Comparison of ENCODE assay signal across 8 cellular contexts in the genomic region with DNA sequence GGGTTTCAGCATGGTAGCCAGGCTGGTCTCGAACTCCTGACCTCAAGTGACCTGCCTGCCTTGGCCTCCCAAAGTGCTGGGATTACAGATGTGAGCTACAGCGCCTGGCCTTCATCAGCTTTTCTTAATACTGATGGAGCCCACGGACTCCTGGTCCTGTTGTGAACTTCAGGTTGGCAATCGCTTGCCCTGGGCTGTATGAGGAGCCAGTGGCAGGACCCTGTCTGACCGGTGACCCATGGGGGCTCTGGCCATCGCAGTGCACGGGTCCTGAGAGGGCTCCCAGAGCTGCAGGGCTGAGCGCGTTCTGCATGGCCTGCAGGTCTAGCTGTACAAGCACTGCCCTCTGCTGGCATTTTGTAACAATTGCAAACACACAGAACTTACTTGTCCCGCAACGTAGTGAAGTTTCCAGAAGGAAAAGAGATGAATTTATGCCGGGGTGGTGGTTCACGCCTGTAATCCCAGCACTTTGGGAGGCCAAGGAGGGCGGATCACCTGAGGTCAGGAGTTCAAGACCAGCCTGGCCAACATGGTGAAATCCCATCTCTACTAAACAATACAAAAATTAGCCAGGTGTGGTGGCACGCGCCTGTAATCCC. TPM values are rescaled to one million over a fixed set of nuclear protein-coding genes. Genes with fewer than 3 reads are reported as not detected.
A peak's percentile ranks its signal among the peaks of the same experiment; 100 is the strongest.
DNase-seq lines count a peak whose midpoint lies in the region; ATAC-seq and TF ChIP-seq lines count a peak whose summit lies in the region.
"Not testable (repeated sequence)": the region's sequence is repeated elsewhere in the genome, so short reads cannot be mapped to it uniquely, and the experiment has no call there.

No MANE protein-coding gene starts in this region.

- not testable (repeated sequence) for H3K4me3 Mint-ChIP-seq in activated naive CD8-positive, alpha-beta T cell treated with anti-CD3 and anti-CD28 coated beads for 36 hours

- not testable (repeated sequence) for H3K4me1 ChIP-seq in neuronal stem cell (ENCODE audit: control insufficient read depth in 2 of 2, insufficient read depth in 1 of 2, low read depth in 1 of 2, low read length in 2 of 2); vagina

- not testable (repeated sequence) for H2BK15ac ChIP-seq in neuronal stem cell (ENCODE audit: low read length)

- H2BK120ac ChIP-seq in neuronal stem cell (ENCODE audit: low read depth, low read length), result not testable (repeated sequence)

- not testable (repeated sequence) for H4K91ac ChIP-seq in neuronal stem cell (ENCODE audit: low read depth, low read length, poor library complexity)

- not testable (repeated sequence) for H4K8ac ChIP-seq in neuronal stem cell (ENCODE audit: low read depth, low read length)

- peak overlapping the region; percentile 23 for H2AFZ ChIP-seq in neuronal stem cell (ENCODE audit: low read length)

- no CpG with 5 or more reads among the region's 16 CpGs for WGBS in neuronal stem cell (ENCODE audit: extremely low coverage in 2 of 2, insufficient read length in 2 of 2, insufficient replicate concordance in 1 of 2), 2 donors

- H3K9me3 ChIP-seq in neuronal stem cell (replicated peaks in 1 of 2; ENCODE audit: control insufficient read depth in 2 of 2, insufficient read depth in 1 of 2, low read depth in 1 of 2, low read length in 2 of 2); vagina: not testable (repeated sequence)

- H3K4me2 ChIP-seq in neuronal stem cell (ENCODE audit: insufficient read depth, low read length, poor library complexity, severe bottlenecking), result not testable (repeated sequence)

- not testable (repeated sequence) for H3K18ac ChIP-seq in neuronal stem cell (ENCODE audit: low read length)

- H3K79me1 ChIP-seq in neuronal stem cell (ENCODE audit: low read depth, low read length), result not testable (repeated sequence)

- TF ChIP-seq CTCF in GM12873 (IDR thresholded peaks at IDR 0.05; ENCODE audit: insufficient read depth, low read depth, low read length, missing control alignments) (peak; percentile 81), vagina (IDR thresholded peaks at IDR 0.05) (peak; percentile 59 to 65 (median 63))

- peak; percentile 77 for ATAC-seq in HG02623 (IDR thresholded peaks at IDR 0.05; ENCODE audit: unreplicated experiment)
- peak; percentile 85 for ATAC-seq in SK-N-SH treated with all-trans-retinoic acid at 6 μM for 48 hours

- not testable (repeated sequence) for H2BK5ac ChIP-seq in neuronal stem cell (ENCODE audit: low read length)

- DNase-seq in NCI-H1105 (lab: John Stamatoyannopoulos, UW) (peak; percentile 70), globus pallidus (ENCODE audit: low spot score) (peak; percentile 82), neuronal stem cell (ENCODE audit: low spot score) (peak; percentile 51)
- peak; percentile 47 for DNase-seq in activated naive CD8-positive, alpha-beta T cell treated with anti-CD3 and anti-CD28 coated beads for 36 hours
- DNase-seq in vagina (ENCODE audit: extremely low spot score in 2 of 2), result not testable (repeated sequence)

- H2BK12ac ChIP-seq in neuronal stem cell (ENCODE audit: low read length), result not testable (repeated sequence)

- not testable (repeated sequence) for TF ChIP-seq POLR2A in vagina (IDR thresholded peaks at IDR 0.05)

- H2AK5ac ChIP-seq in neuronal stem cell (ENCODE audit: low read depth, low read length), result not testable (repeated sequence)

- H3K4me1 Mint-ChIP-seq in activated naive CD8-positive, alpha-beta T cell treated with anti-CD3 and anti-CD28 coated beads for 36 hours, result not testable (repeated sequence)

- H3K36me3 Mint-ChIP-seq in activated naive CD8-positive, alpha-beta T cell treated with anti-CD3 and anti-CD28 coated beads for 36 hours, result not testable (repeated sequence)

- H3K27me3 ChIP-seq in neuronal stem cell (ENCODE audit: control insufficient read depth in 3 of 3, insufficient read depth in 3 of 3, low read depth in 1 of 3, low read length in 3 of 3); vagina: not testable (repeated sequence)

- H3K27ac Mint-ChIP-seq in activated naive CD8-positive, alpha-beta T cell treated with anti-CD3 and anti-CD28 coated beads for 36 hours, result not testable (repeated sequence)

- H3K27ac ChIP-seq in neuronal stem cell (replicated peaks; ENCODE audit: low read length); vagina: not testable (repeated sequence)

- intact Hi-C loops in vagina (cut with DNase I), result loop anchor here (5.0 kb wide), 1 partner anchor 123 kb away; no protein-coding TSS in a partner anchor

- not testable (repeated sequence) for H3K36me3 ChIP-seq in neuronal stem cell (replicated peaks in 1 of 2; ENCODE audit: control insufficient read depth in 2 of 2, insufficient read depth in 2 of 2, low read length in 2 of 2); vagina

- not testable (repeated sequence) for H3K27me3 Mint-ChIP-seq in activated naive CD8-positive, alpha-beta T cell treated with anti-CD3 and anti-CD28 coated beads for 36 hours

- H3K23ac ChIP-seq in neuronal stem cell (ENCODE audit: low read depth, low read length, poor library complexity), result not testable (repeated sequence)

- not testable (repeated sequence) for H3K9ac ChIP-seq in neuronal stem cell (ENCODE audit: low read depth, low read length, poor library complexity)

- H3K4me3 ChIP-seq in neuronal stem cell (ENCODE audit: low read length in 2 of 2); vagina: not testable (repeated sequence)

- not testable (repeated sequence) for H3K14ac ChIP-seq in neuronal stem cell (ENCODE audit: low read length)

- H3K9me3 Mint-ChIP-seq in activated naive CD8-positive, alpha-beta T cell treated with anti-CD3 and anti-CD28 coated beads for 36 hours, result not testable (repeated sequence)

- not testable (repeated sequence) for H3K4ac ChIP-seq in neuronal stem cell (ENCODE audit: low read length)

RNA-seq across cellular contexts. Expression of gene MPC1, which starts 18.0 kb away (rescaled TPM):
- total RNA-seq in activated naive CD8-positive, alpha-beta T cell treated with anti-CD3 and anti-CD28 coated beads for 36 hours, result 10 to 100 TPM; 22.2 to 25.2 TPM
- polyA plus RNA-seq in neuronal stem cell (2013, experiment 1 of 2), result 20.2 TPM
- polyA plus RNA-seq in neuronal stem cell (2013, experiment 2 of 2), result 21.1 TPM
- 44.0 TPM for total RNA-seq in vagina

RNA-seq across cellular contexts. Expression of gene SFT2D1, which starts 58.4 kb away (rescaled TPM):
- total RNA-seq in activated naive CD8-positive, alpha-beta T cell treated with anti-CD3 and anti-CD28 coated beads for 36 hours, result 10 to 100 TPM; 46.3 to 47.5 TPM
- polyA plus RNA-seq in neuronal stem cell (2013, experiment 1 of 2), result 48.2 TPM
- polyA plus RNA-seq in neuronal stem cell (2013, experiment 2 of 2), result 48.4 TPM
- 23.3 TPM for total RNA-seq in vagina
